Comparison of ENCODE assay signal across 20 cellular contexts in genomic region chr2:109601693-109602250, GRCh38. TPM values are rescaled to one million over a fixed set of nuclear protein-coding genes. Genes with fewer than 3 reads are reported as not detected.
DNase-seq lines count a peak whose midpoint lies in the region; ATAC-seq and TF ChIP-seq lines count a peak whose summit lies in the region.
"Had no signal": no experiment of that assay in that cellular context is flagged by ENCODE, and none has a peak within 500 bp of the region (broad histone marks: within the 10 kb centered on the region; RNA-seq: fewer than 3 reads in every experiment).

No MANE protein-coding gene starts in this region.

- no peak overlapping the region for H3K4me3 Mint-ChIP-seq in GM23338
- H3K4me3 Mint-ChIP-seq in stimulated activated naive B cell treated with anti-CD40 and anti-IgM and Interleukin-4, amounts not matched to agents 10 μg/mL and 1 μg/mL and 100 μg/mL, for 72 hours: no peak overlapping the region
- H3K4me3 Mint-ChIP-seq: activated CD4-positive, alpha-beta memory T cell treated with anti-CD3 and anti-CD28 coated beads for 36 hours; activated naive CD4-positive, alpha-beta T cell treated with anti-CD3 and anti-CD28 coated beads, Interleukin-2, amount 10 ng/mL, durations not matched to agents 7 days and 5 days; stimulated activated naive CD8-positive, alpha-beta T cell treated with anti-CD3 and anti-CD28 coated beads, Interleukin-15, amount 100 ng/mL, for 72 hours had no signal

- peak overlapping the region; percentile 59; the same call in 1 of the 2 replicates for H3K4me2 ChIP-seq in GM23338
- H3K4me2 ChIP-seq: BLaER1 had no signal

- peak overlapping the region; percentile 13 for H3K9ac ChIP-seq in SK-N-MC (ENCODE audit: insufficient read length)
- H3K9ac ChIP-seq: BLaER1 had no signal

- no peaks in the 10 kb centered on the region for H3K9me2 ChIP-seq in GM23338 (ENCODE audit: insufficient read depth)

- H3K79me2 ChIP-seq in GM23338 (replicated peaks; ENCODE audit: insufficient read depth): peaks cover 98% of the 10 kb centered on the region

- no peaks in the 10 kb centered on the region for H3F3A ChIP-seq in GM23338 (replicated peaks; ENCODE audit: low read depth)

- no peak overlapping the region for H3K27ac ChIP-seq in GM23338 (ENCODE audit: low read depth)
- no peak overlapping the region for H3K27ac ChIP-seq in SK-N-MC
- H3K27ac ChIP-seq: BLaER1, left lung, thyroid gland had no signal

- peaks cover 3% of the 10 kb centered on the region; the same call in 1 of the 3 replicates for H3K9me3 Mint-ChIP-seq in GM23338
- H3K9me3 Mint-ChIP-seq in stimulated activated naive B cell treated with anti-CD40 and anti-IgM and Interleukin-4, amounts not matched to agents 10 μg/mL and 1 μg/mL and 100 μg/mL, for 72 hours: no peaks in the 10 kb centered on the region
- H3K9me3 Mint-ChIP-seq: activated CD4-positive, alpha-beta memory T cell treated with anti-CD3 and anti-CD28 coated beads for 36 hours; activated naive CD4-positive, alpha-beta T cell treated with anti-CD3 and anti-CD28 coated beads, Interleukin-2, amount 10 ng/mL, durations not matched to agents 7 days and 5 days; stimulated activated naive CD8-positive, alpha-beta T cell treated with anti-CD3 and anti-CD28 coated beads, Interleukin-15, amount 100 ng/mL, for 72 hours had no signal

- H3K9me3 ChIP-seq in SK-N-MC (ENCODE audit: low read depth, low read length): no peaks in the 10 kb centered on the region
- H3K9me3 ChIP-seq: BLaER1, left lung, thyroid gland had no signal

- peaks cover 34% of the 10 kb centered on the region for H3K4me1 Mint-ChIP-seq in GM23338
- H3K4me1 Mint-ChIP-seq in stimulated activated naive B cell treated with anti-CD40 and anti-IgM and Interleukin-4, amounts not matched to agents 10 μg/mL and 1 μg/mL and 100 μg/mL, for 72 hours: no peaks in the 10 kb centered on the region
- H3K4me1 Mint-ChIP-seq: activated naive CD4-positive, alpha-beta T cell treated with anti-CD3 and anti-CD28 coated beads, Interleukin-2, amount 10 ng/mL, durations not matched to agents 7 days and 5 days; stimulated activated naive CD8-positive, alpha-beta T cell treated with anti-CD3 and anti-CD28 coated beads, Interleukin-15, amount 100 ng/mL, for 72 hours had no signal

- H3K4me3 ChIP-seq in GM23338 (no peak overlapping the region), SK-N-MC (no peak overlapping the region), fibroblast of pulmonary artery (replicated peaks; ENCODE audit: low read depth, low read length) (no peak overlapping the region)
- H3K4me3 ChIP-seq: BLaER1, left lung, thyroid gland had no signal

- no peak for DNase-seq in GM23338 (ENCODE audit: low spot score)
- DNase-seq in SK-N-MC (ENCODE audit: low read depth, low spot score): no peak
- peak; percentile 42 for DNase-seq in fibroblast of pulmonary artery (ENCODE audit: low read depth)
- DNase-seq in pons (ENCODE audit: low spot score): peak; percentile 40
- no peak for DNase-seq in stimulated activated naive B cell treated with anti-CD40 and anti-IgM and Interleukin-4, amounts not matched to agents 10 μg/mL and 1 μg/mL and 100 μg/mL, for 72 hours
- no peak for DNase-seq in stimulated activated CD4-positive, alpha-beta T cell treated with anti-CD3 and anti-CD28 coated beads, Interleukin-2, amount 100 ng/mL, for 24 hours
- DNase-seq: activated CD4-positive, alpha-beta memory T cell treated with anti-CD3 and anti-CD28 coated beads for 36 hours; activated CD8-positive, alpha-beta memory T cell treated with anti-CD3 and anti-CD28 coated beads, Interleukin-2, amount 50 U/mL, for 4 hours; activated naive CD4-positive, alpha-beta T cell treated with anti-CD3 and anti-CD28 coated beads, Interleukin-2, amount 10 ng/mL, durations not matched to agents 7 days and 5 days; amniotic stem cell; central memory CD4-positive, alpha-beta T cell; DMS79 treated with DMSO at 0.1 percent for 48 hours; left lung; NCI-H526; RPMI8226; stimulated activated naive CD8-positive, alpha-beta T cell treated with anti-CD3 and anti-CD28 coated beads, Interleukin-15, amount 100 ng/mL, for 72 hours; thyroid gland had no signal

- H3K36me3 ChIP-seq in GM23338 (ENCODE audit: insufficient read depth): no peaks in the 10 kb centered on the region
- H3K36me3 ChIP-seq in SK-N-MC (ENCODE audit: insufficient read depth, low read length): no peaks in the 10 kb centered on the region
- H3K36me3 ChIP-seq: BLaER1, left lung, thyroid gland had no signal

- peaks cover 28% of the 10 kb centered on the region for H4K20me1 ChIP-seq in GM23338 (replicated peaks; ENCODE audit: insufficient read depth)
- H4K20me1 ChIP-seq: BLaER1 had no signal

- no peak overlapping the region for H2AFZ ChIP-seq in GM23338

- TF ChIP-seq CTCF in GM23338 (conservative IDR thresholded peaks at IDR 0.05; ENCODE audit: low read depth in 2 of 2): no peak
- no peak for TF ChIP-seq CTCF in fibroblast of pulmonary artery (IDR thresholded peaks at IDR 0.05; ENCODE audit: low read length, missing control alignments)

- H3K27ac Mint-ChIP-seq in GM23338: no peak overlapping the region
- no peak overlapping the region for H3K27ac Mint-ChIP-seq in stimulated activated naive B cell treated with anti-CD40 and anti-IgM and Interleukin-4, amounts not matched to agents 10 μg/mL and 1 μg/mL and 100 μg/mL, for 72 hours
- H3K27ac Mint-ChIP-seq: activated CD4-positive, alpha-beta memory T cell treated with anti-CD3 and anti-CD28 coated beads for 36 hours; activated naive CD4-positive, alpha-beta T cell treated with anti-CD3 and anti-CD28 coated beads, Interleukin-2, amount 10 ng/mL, durations not matched to agents 7 days and 5 days; stimulated activated naive CD8-positive, alpha-beta T cell treated with anti-CD3 and anti-CD28 coated beads, Interleukin-15, amount 100 ng/mL, for 72 hours had no signal

- peaks cover 3% of the 10 kb centered on the region; the same call in 2 of the 3 replicates for H3K36me3 Mint-ChIP-seq in GM23338 (ENCODE audit: low read depth)
- no peaks in the 10 kb centered on the region for H3K36me3 Mint-ChIP-seq in stimulated activated naive B cell treated with anti-CD40 and anti-IgM and Interleukin-4, amounts not matched to agents 10 μg/mL and 1 μg/mL and 100 μg/mL, for 72 hours
- H3K36me3 Mint-ChIP-seq: activated CD4-positive, alpha-beta memory T cell treated with anti-CD3 and anti-CD28 coated beads for 36 hours; activated naive CD4-positive, alpha-beta T cell treated with anti-CD3 and anti-CD28 coated beads, Interleukin-2, amount 10 ng/mL, durations not matched to agents 7 days and 5 days had no signal

- peaks cover 28% of the 10 kb centered on the region for H3K4me1 ChIP-seq in GM23338 (ENCODE audit: insufficient read depth)
- H3K4me1 ChIP-seq: BLaER1 had no signal

- ATAC-seq in GM23338 (peak; percentile 24; the same call in 2 of the 3 replicates), GM18861 (IDR thresholded peaks at IDR 0.05; ENCODE audit: unreplicated experiment) (no peak)
- ATAC-seq in stimulated activated naive B cell treated with anti-CD40 and anti-IgM and Interleukin-4, amounts not matched to agents 10 μg/mL and 1 μg/mL and 100 μg/mL, for 72 hours (replicated peaks): no peak
- ATAC-seq: activated CD4-positive, CD25-positive, alpha-beta regulatory T cell treated with anti-CD3 and anti-CD28 coated beads, Interleukin-2, amount 50 U/mL, for 24 hours; left lung; stimulated activated naive CD8-positive, alpha-beta T cell treated with anti-CD3 and anti-CD28 coated beads, Interleukin-15, amount 100 ng/mL, for 72 hours had no signal

- H3K27me3 Mint-ChIP-seq in GM23338 (ENCODE audit: insufficient read depth, low read depth, poor library complexity): peaks cover 3% of the 10 kb centered on the region
- H3K27me3 Mint-ChIP-seq in stimulated activated naive B cell treated with anti-CD40 and anti-IgM and Interleukin-4, amounts not matched to agents 10 μg/mL and 1 μg/mL and 100 μg/mL, for 72 hours: peaks cover 40 to 50% of the 10 kb centered on the region in 2 donors

- H3K27me3 ChIP-seq in GM23338 (ENCODE audit: insufficient read depth): no peaks in the 10 kb centered on the region
- H3K27me3 ChIP-seq: BLaER1, left lung, thyroid gland had no signal

TF ChIP-seq in GM23338, 12 proteins besides CTCF, POLR2A, EP300 and RAD21 (continues in another document):
- no peak for TF ChIP-seq STAT1 (IDR thresholded peaks at IDR 0.05; ENCODE audit: unreplicated experiment)
- no peak for TF ChIP-seq POLR2AphosphoS5 (IDR thresholded peaks at IDR 0.05; ENCODE audit: low read depth)

RNA-seq across cellular contexts. Expression of gene SEPTIN10, which starts 12.0 kb away (rescaled TPM):
- 84.5 and 85.1 TPM in 2 replicates for total RNA-seq in GM23338 (2014; rRNA removed; shearing (Covaris generic))
- polyA plus RNA-seq in GM23338 (2016; fragmentation: Nextera tagmentation; extraction: Ambion mirVana): 47.7 and 52.3 TPM in 2 replicates

RNA-seq across cellular contexts. Expression of gene SOWAHC, which starts 12.4 kb away (rescaled TPM):
- 26.3 and 27.5 TPM in 2 replicates for total RNA-seq in GM23338 (2014; rRNA removed; shearing (Covaris generic))
- polyA plus RNA-seq in GM23338 (2016; fragmentation: Nextera tagmentation; extraction: Ambion mirVana): 7.0 and 7.4 TPM in 2 replicates

Comparison
In these comparisons a context has a peak if more than half of its experiments do, and no peak if none do; other contexts are left out.
1. DNase-seq: peak in fibroblast of pulmonary artery (single experiment) and pons (single experiment); none in GM23338 (single experiment), SK-N-MC (single experiment), stimulated activated naive B cell treated with anti-CD40 and anti-IgM and Interleukin-4, amounts not matched to agents 10 μg/mL and 1 μg/mL and 100 μg/mL, for 72 hours (single experiment) and stimulated activated CD4-positive, alpha-beta T cell treated with anti-CD3 and anti-CD28 coated beads, Interleukin-2, amount 100 ng/mL, for 24 hours (0 of 2).